8 cellular contexts compared by ENCODE assay signal in genomic region chr9:35510745-35511428, GRCh38. TPM values are rescaled to one million over a fixed set of nuclear protein-coding genes. Genes with fewer than 3 reads are reported as not detected.
DNase-seq lines count a peak whose midpoint lies in the region; ATAC-seq and TF ChIP-seq lines count a peak whose summit lies in the region.

No MANE protein-coding gene starts in this region.

- H3K4me3 ChIP-seq in ascending aorta (peak overlapping the region in 1 of 2 donors; percentile 22), right atrium auricular region (no peak overlapping the region), skeletal muscle cell (ENCODE audit: low read depth, low read length) (no peak overlapping the region), MM.1S (ENCODE audit: low read length) (no peak overlapping the region)

- TF ChIP-seq CTCF in ascending aorta (IDR thresholded peaks at IDR 0.05) = peak; percentile 39 to 52 (median 42)
- TF ChIP-seq CTCF in right atrium auricular region (IDR thresholded peaks at IDR 0.05) = peak in 1 of 2 donors; percentile 55
- TF ChIP-seq CTCF in MM.1S (IDR thresholded peaks at IDR 0.05; ENCODE audit: low read length) = no peak

- ATAC-seq in HG02678 (IDR thresholded peaks at IDR 0.05; ENCODE audit: unreplicated experiment) (no peak), GM21423 (IDR thresholded peaks at IDR 0.05; ENCODE audit: unreplicated experiment) (no peak)

- H3K79me2 ChIP-seq in MM.1S (ENCODE audit: low read length) = no peaks in the 10 kb centered on the region

- H3K36me3 ChIP-seq in ascending aorta (peaks cover 0 to 14% of the 10 kb centered on the region in 2 donors), right atrium auricular region (no peaks in the 10 kb centered on the region), MM.1S (replicated peaks; ENCODE audit: insufficient read depth, low read length) (no peaks in the 10 kb centered on the region)

- H3K27ac ChIP-seq in ascending aorta (peak overlapping the region; percentile 94 to 95), right atrium auricular region (peak overlapping the region; percentile 66 to 87), MM.1S (ENCODE audit: low read length) (no peak overlapping the region)

- no peaks in the 10 kb centered on the region for H3K9me3 ChIP-seq in ascending aorta
- no peaks in the 10 kb centered on the region for H3K9me3 ChIP-seq in right atrium auricular region
- no peaks in the 10 kb centered on the region for H3K9me3 ChIP-seq in MM.1S (replicated peaks; ENCODE audit: insufficient read depth, low read length)

- H3K4me1 ChIP-seq in ascending aorta = peaks cover 13 to 65% of the 10 kb centered on the region in 2 donors
- peaks cover 0 to 37% of the 10 kb centered on the region in 2 donors for H3K4me1 ChIP-seq in right atrium auricular region
- H3K4me1 ChIP-seq in MM.1S (ENCODE audit: low read length) = no peaks in the 10 kb centered on the region

- no peaks in the 10 kb centered on the region for H3K9me2 ChIP-seq in MM.1S (replicated peaks; ENCODE audit: insufficient read depth, low read length)

- H2AFZ ChIP-seq in MM.1S (ENCODE audit: low read length) = no peak overlapping the region

- no peak overlapping the region for H3K4me2 ChIP-seq in MM.1S (ENCODE audit: low read depth, low read length)

- no peak overlapping the region for H3K9ac ChIP-seq in MM.1S (ENCODE audit: low read length)

- intact Hi-C loops in ascending aorta (cut with DNase I) = loop anchor here (1.0 kb wide), 4 partner anchors 12 to 221 kb away; partner anchors contain the start of genes CREB3 and TLN1

- H3K27me3 ChIP-seq in ascending aorta (no peaks in the 10 kb centered on the region), right atrium auricular region (no peaks in the 10 kb centered on the region), MM.1S (replicated peaks; ENCODE audit: insufficient read depth, low read length) (no peaks in the 10 kb centered on the region)

- H3F3A ChIP-seq in MM.1S (ENCODE audit: insufficient read depth, low read length) = no peaks in the 10 kb centered on the region

- no peaks in the 10 kb centered on the region for H4K20me1 ChIP-seq in MM.1S (ENCODE audit: insufficient read depth, low read length)

- DNase-seq in GM04503 (ENCODE audit: low read depth) (peak; percentile 100), ascending aorta (ENCODE audit: low spot score in 2 of 2) (peak; percentile 53 to 94), right atrium auricular region (ENCODE audit: low spot score) (peak; percentile 92), skeletal muscle cell (ENCODE audit: low read depth) (peak; percentile 86), MM.1S (no peak), HPDE6-E6E7 (ENCODE audit: extremely low spot score) (no peak)

RNA-seq across cellular contexts. Expression of gene RUSC2, which starts 21.0 kb away (rescaled TPM):
- total RNA-seq in ascending aorta (116 TPM), right atrium auricular region (10 to 100 TPM; 33.0 to 49.1 TPM)

Comparison
In these comparisons a context has a peak if more than half of its experiments do, and no peak if none do; other contexts are left out.
1. DNase-seq: peak in GM04503 (single experiment), ascending aorta (2 of 2), right atrium auricular region (single experiment) and skeletal muscle cell (single experiment); none in MM.1S (single experiment) and HPDE6-E6E7 (single experiment).